In the genomic region with DNA sequence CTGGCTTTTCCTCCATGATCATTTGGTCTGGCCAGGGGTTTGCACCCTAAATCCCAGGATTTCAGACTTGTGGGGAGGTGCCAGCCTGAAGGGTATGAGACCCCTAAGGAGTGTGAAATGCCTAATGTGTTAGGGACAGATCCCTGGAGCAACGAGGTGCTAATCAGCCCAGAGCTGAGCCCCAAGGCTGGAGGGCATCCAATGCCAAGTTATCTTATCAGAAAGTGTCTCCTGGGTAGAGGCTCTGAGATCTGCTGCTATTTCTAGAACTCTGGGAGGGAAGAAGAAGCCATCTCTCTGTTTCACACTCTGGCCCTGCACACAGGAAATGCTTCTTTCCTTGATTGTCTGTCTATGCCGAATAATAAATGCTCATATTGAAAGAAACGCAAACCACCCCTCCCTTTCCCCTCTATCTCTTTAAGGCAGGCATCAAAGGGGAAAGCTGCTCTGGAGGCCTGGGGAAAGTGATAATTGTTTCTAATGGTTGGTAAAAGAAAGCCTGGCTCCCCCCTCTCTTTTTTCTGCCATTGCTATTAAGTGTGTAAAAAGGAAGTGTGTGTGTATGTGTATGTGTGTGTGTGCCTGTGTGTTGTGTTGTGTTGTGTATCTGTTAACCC, we compare ENCODE assay signal across 16 cellular contexts.
DNase-seq lines count a peak whose midpoint lies in the region; ATAC-seq and TF ChIP-seq lines count a peak whose summit lies in the region.
"Had no signal": no experiment of that assay in that cellular context is flagged by ENCODE, and none has a peak within 500 bp of the region (broad histone marks: within the 10 kb centered on the region; RNA-seq: fewer than 3 reads in every experiment).

No MANE protein-coding gene starts in this region.

- H3K4me3 ChIP-seq in left ventricle myocardium inferior: no peak overlapping the region
- H3K4me3 ChIP-seq in smooth muscle cell: no peak overlapping the region
- H3K4me3 ChIP-seq: GM12878, HAP-1 had no signal

- intact Hi-C loops in left ventricle myocardium inferior (cut with micrococcal nuclease): no loop called here

- H4K20me1 ChIP-seq in smooth muscle cell (ENCODE audit: low read depth): peaks cover 55% of the 10 kb centered on the region

- H3K4me2 ChIP-seq in smooth muscle cell: peak overlapping the region; percentile 13

- DNase-seq in OCI-M1 (lab: John Stamatoyannopoulos, UW) (peak; percentile 86), chondrocyte (ENCODE audit: low spot score) (no peak), left ventricle myocardium inferior (peak; percentile 26), smooth muscle cell (lab: John Stamatoyannopoulos, UW; ENCODE audit: unreplicated experiment) (no peak), DMS53 treated with DMSO at 0.1 percent for 48 hours (lab: John Stamatoyannopoulos, UW; ENCODE audit: unreplicated experiment) (no peak), amygdala (lab: John Stamatoyannopoulos, UW) (no peak)
- DNase-seq in activated T-cell treated with anti-CD3 and anti-CD28 coated beads, Interleukin-2, amount 50 U/mL, for 1 hour: no peak
- DNase-seq: COR-L47, DMS53, IMR-90, NCI-H187 treated with DMSO at 0.1 percent for 48 hours, NCI-H446 treated with DMSO at 0.1 percent for 48 hours, NCI-H82 had no signal

- no peaks in the 10 kb centered on the region for H3K9me3 Mint-ChIP-seq in chondrocyte (ENCODE audit: low read depth)

- H3K27ac ChIP-seq in left ventricle myocardium inferior (replicated peaks): peak overlapping the region; percentile 80
- H3K27ac ChIP-seq in smooth muscle cell (ENCODE audit: low read depth): no peak overlapping the region

- H3K36me3 Mint-ChIP-seq in chondrocyte (ENCODE audit: low read depth): peaks cover 32% of the 10 kb centered on the region

- H3K4me1 ChIP-seq in left ventricle myocardium inferior: peaks cover 59% of the 10 kb centered on the region
- H3K4me1 ChIP-seq in smooth muscle cell (ENCODE audit: low read depth): peaks cover 30% of the 10 kb centered on the region
- H3K4me1 ChIP-seq: HAP-1 had no signal

- H3K27me3 ChIP-seq in left ventricle myocardium inferior (ENCODE audit: low read depth) (no peaks in the 10 kb centered on the region), smooth muscle cell (ENCODE audit: low read depth) (no peaks in the 10 kb centered on the region)

- peak overlapping the region; percentile 19 for H3K27ac Mint-ChIP-seq in chondrocyte (ENCODE audit: unreplicated experiment)

- H3K4me1 Mint-ChIP-seq in chondrocyte (ENCODE audit: low read depth): peaks cover 45% of the 10 kb centered on the region

- H3K27me3 Mint-ChIP-seq in chondrocyte (ENCODE audit: low read depth): no peaks in the 10 kb centered on the region

- no peaks in the 10 kb centered on the region for H3K79me2 ChIP-seq in smooth muscle cell (ENCODE audit: low read depth)

- 37% methylated on average over 3 of the region's 3 CpGs for WGBS in smooth muscle cell (ENCODE audit: low lambda C conversion rate)

- H3K9me3 ChIP-seq in left ventricle myocardium inferior (replicated peaks): no peaks in the 10 kb centered on the region
- H3K9me3 ChIP-seq in smooth muscle cell (replicated peaks; ENCODE audit: low read depth): no peaks in the 10 kb centered on the region
- H3K9me3 ChIP-seq: HAP-1 had no signal

- no peaks in the 10 kb centered on the region for H3K36me3 ChIP-seq in left ventricle myocardium inferior
- H3K36me3 ChIP-seq in smooth muscle cell (ENCODE audit: low read depth): peaks cover 3% of the 10 kb centered on the region
- H3K36me3 ChIP-seq: HAP-1 had no signal

- H3K9ac ChIP-seq in smooth muscle cell (ENCODE audit: low read depth): no peak overlapping the region

- peaks cover 32% of the 10 kb centered on the region for H3F3A ChIP-seq in smooth muscle cell (ENCODE audit: low read depth)

- H3K4me3 Mint-ChIP-seq in chondrocyte (ENCODE audit: unreplicated experiment): no peak overlapping the region

- TF ChIP-seq CTCF in chondrocyte (IDR thresholded peaks at IDR 0.05) (no peak), left ventricle myocardium inferior (IDR thresholded peaks at IDR 0.05; ENCODE audit: borderline replicate concordance) (no peak), smooth muscle cell (IDR thresholded peaks at IDR 0.05; ENCODE audit: borderline replicate concordance, insufficient read depth, poor library complexity, severe bottlenecking) (no peak)

- no peak overlapping the region for H2AFZ ChIP-seq in smooth muscle cell (ENCODE audit: low read depth)

- ATAC-seq in HG02973 (IDR thresholded peaks at IDR 0.05; ENCODE audit: unreplicated experiment): no peak
- ATAC-seq: GM12878 had no signal

Comparison
In these comparisons a context has a peak if more than half of its experiments do, and no peak if none do; other contexts are left out.
1. DNase-seq: peak in OCI-M1 (single experiment) and left ventricle myocardium inferior (single experiment); none in chondrocyte (single experiment), smooth muscle cell (single experiment), activated T-cell treated with anti-CD3 and anti-CD28 coated beads, Interleukin-2, amount 50 U/mL, for 1 hour (single experiment), DMS53 treated with DMSO at 0.1 percent for 48 hours (single experiment) and amygdala (0 of 56).